ENCODE assay signal across 9 cellular contexts in the genomic region with DNA sequence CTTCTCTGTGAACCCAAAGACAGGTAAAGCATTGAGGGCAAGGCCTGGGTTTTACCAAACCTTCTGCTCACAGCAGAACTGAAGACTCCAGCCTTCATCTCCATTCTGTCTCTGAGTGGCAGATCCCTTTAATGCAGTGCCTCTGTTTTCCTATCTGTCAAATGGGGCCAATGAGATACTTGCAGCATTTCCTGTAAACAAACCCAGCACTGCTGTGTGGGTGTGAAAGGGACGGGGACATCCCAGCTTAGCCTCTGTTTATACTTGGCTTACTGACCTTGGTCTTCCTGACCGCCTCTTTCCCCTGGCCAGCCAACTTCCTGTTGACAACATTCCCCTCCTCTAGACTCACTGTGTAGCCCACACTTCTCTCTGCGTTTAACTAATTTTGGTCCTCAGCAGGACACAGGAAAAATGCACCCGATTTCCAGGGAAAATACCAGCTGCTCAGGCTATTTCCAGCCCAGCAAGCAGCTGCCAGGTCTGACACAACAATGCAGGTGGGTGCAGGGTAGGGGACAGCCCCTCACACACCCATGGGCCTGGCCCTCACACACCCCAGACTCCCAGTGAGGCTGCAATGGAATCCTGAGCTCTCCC.
A peak's percentile ranks its signal among the peaks of the same experiment; 100 is the strongest.
DNase-seq lines count a peak whose midpoint lies in the region; ATAC-seq and TF ChIP-seq lines count a peak whose summit lies in the region.
"Had no signal": no experiment of that assay in that cellular context is flagged by ENCODE, and none has a peak within 500 bp of the region (broad histone marks: within the 10 kb centered on the region; RNA-seq: fewer than 3 reads in every experiment).

No MANE protein-coding gene starts in this region.

- H3K9me3 Mint-ChIP-seq in CD4-positive, CD25-positive, alpha-beta regulatory T cell, result peaks cover 0 to 2% (median 0%) of the 10 kb centered on the region in 7 donors

- TF ChIP-seq POLR2A in Peyer's patch (IDR thresholded peaks at IDR 0.05), result no peak

- no TSS peak for BruUV-seq in PC-3 (replicated peaks; lab: Mats Ljungman, UMichigan)

- H3K27ac Mint-ChIP-seq in CD4-positive, CD25-positive, alpha-beta regulatory T cell, result peak overlapping the region; percentile 75 to 92 (median 80)

- no peaks in the 10 kb centered on the region for H3K36me3 Mint-ChIP-seq in CD4-positive, CD25-positive, alpha-beta regulatory T cell

- no peak overlapping the region for H2AFZ ChIP-seq in PC-3 (ENCODE audit: low read length)

- no peak overlapping the region for H3K4me3 Mint-ChIP-seq in CD4-positive, CD25-positive, alpha-beta regulatory T cell

- H3K9ac ChIP-seq in PC-3 (ENCODE audit: low read length), result no peak overlapping the region

- H3K27me3 Mint-ChIP-seq in CD4-positive, CD25-positive, alpha-beta regulatory T cell, result no peaks in the 10 kb centered on the region

- peaks cover 5% of the 10 kb centered on the region for H3K4me1 ChIP-seq in CD4-positive, CD25-positive, alpha-beta regulatory T cell (ENCODE audit: control insufficient read depth, insufficient read depth, low read length, poor library complexity, severe bottlenecking)
- peaks cover 0 to 24% (median 16%) of the 10 kb centered on the region in 4 donors for H3K4me1 ChIP-seq in Peyer's patch
- H3K4me1 ChIP-seq in esophagus (ENCODE audit: control insufficient read depth in 2 of 2, insufficient read depth in 2 of 2, low read length in 1 of 2), result peaks cover 0 to 6% of the 10 kb centered on the region in 2 donors
- peaks cover 14% of the 10 kb centered on the region in 2 experiments for H3K4me1 ChIP-seq in neutrophil (ENCODE audit: control insufficient read depth in 1 of 2, insufficient read depth in 1 of 2, low read depth in 1 of 2, low read length in 1 of 2)
- H3K4me1 ChIP-seq in PC-3 (ENCODE audit: insufficient read depth, low read length), result no peaks in the 10 kb centered on the region

- intact Hi-C loops in PC-3 (cut with micrococcal nuclease), result no loop called here

- no peak overlapping the region for H3K4me2 ChIP-seq in PC-3 (ENCODE audit: low read length)

- WGBS in esophagus, 2 donors, result 42 to 45% methylated on average over 4 of the region's 4 CpGs

- TF ChIP-seq CTCF in Peyer's patch (IDR thresholded peaks at IDR 0.05), result no peak
- TF ChIP-seq CTCF in neutrophil (IDR thresholded peaks at IDR 0.05), result no peak
- TF ChIP-seq CTCF in PC-3 (conservative IDR thresholded peaks at IDR 0.05; ENCODE audit: low read depth, low read length), result no peak

- CTCF ChIA-PET in PC-3 (lab: Charles Lee), result no interaction called here

- POLR2A ChIA-PET in PC-3 (lab: Charles Lee; ENCODE audit: unreplicated experiment), result no interaction called here

- no peaks in the 10 kb centered on the region for H3K79me2 ChIP-seq in PC-3 (ENCODE audit: low read length)

- no peaks in the 10 kb centered on the region for H3F3A ChIP-seq in PC-3 (ENCODE audit: low read length, unreplicated experiment)

- H3K27ac ChIP-seq in CD4-positive, CD25-positive, alpha-beta regulatory T cell (ENCODE audit: insufficient read depth, low read length, poor library complexity, severe bottlenecking), result no peak overlapping the region
- H3K27ac ChIP-seq in Peyer's patch, result peak overlapping the region; percentile 11 to 85 (median 70)
- peak overlapping the region; percentile 5 to 45 for H3K27ac ChIP-seq in esophagus (ENCODE audit: low read depth in 2 of 2, low read length in 1 of 2)
- H3K27ac ChIP-seq in neutrophil, result peak overlapping the region; percentile 80
- H3K27ac ChIP-seq in PC-3 (ENCODE audit: low read length), result no peak overlapping the region
- H3K27ac ChIP-seq: cardiac muscle cell had no signal

- H3K36me3 ChIP-seq in CD4-positive, CD25-positive, alpha-beta regulatory T cell (ENCODE audit: control insufficient read depth, insufficient read depth, low read length), result no peaks in the 10 kb centered on the region
- no peaks in the 10 kb centered on the region for H3K36me3 ChIP-seq in Peyer's patch
- no peaks in the 10 kb centered on the region for H3K36me3 ChIP-seq in esophagus (ENCODE audit: control insufficient read depth in 2 of 2, insufficient read depth in 2 of 2, low read length in 1 of 2)
- peaks cover 57% of the 10 kb centered on the region for H3K36me3 ChIP-seq in neutrophil
- no peaks in the 10 kb centered on the region for H3K36me3 ChIP-seq in PC-3 (ENCODE audit: low read depth, low read length)
- H3K36me3 ChIP-seq: cardiac muscle cell had no signal

- no peaks in the 10 kb centered on the region for H3K9me2 ChIP-seq in PC-3 (replicated peaks; ENCODE audit: low read length)

- H3K4me3 ChIP-seq in CD4-positive, CD25-positive, alpha-beta regulatory T cell (ENCODE audit: low read depth, low read length), result no peak overlapping the region
- H3K4me3 ChIP-seq in Peyer's patch (no peak overlapping the region), esophagus (ENCODE audit: low read depth in 1 of 2, low read length in 2 of 2) (no peak overlapping the region), neutrophil (ENCODE audit: low read depth in 1 of 2, low read length in 1 of 2) (no peak overlapping the region), PC-3 (ENCODE audit: low read length) (no peak overlapping the region)
- H3K4me3 ChIP-seq: cardiac muscle cell had no signal

- H3K4me1 Mint-ChIP-seq in CD4-positive, CD25-positive, alpha-beta regulatory T cell, result peaks cover 9 to 26% (median 15%) of the 10 kb centered on the region in 4 donors

- no peaks in the 10 kb centered on the region for H3K27me3 ChIP-seq in CD4-positive, CD25-positive, alpha-beta regulatory T cell (ENCODE audit: control insufficient read depth, insufficient read depth, low read length)
- no peaks in the 10 kb centered on the region for H3K27me3 ChIP-seq in Peyer's patch
- H3K27me3 ChIP-seq in esophagus (ENCODE audit: control insufficient read depth in 1 of 2, insufficient read depth in 2 of 2, low read length in 2 of 2), result no peaks in the 10 kb centered on the region
- H3K27me3 ChIP-seq in neutrophil, result no peaks in the 10 kb centered on the region
- H3K27me3 ChIP-seq in PC-3 (ENCODE audit: low read length), result no peaks in the 10 kb centered on the region
- H3K27me3 ChIP-seq: cardiac muscle cell had no signal

- no peaks in the 10 kb centered on the region for H4K20me1 ChIP-seq in PC-3 (ENCODE audit: low read length)

- ATAC-seq in CD4-positive, CD25-positive, alpha-beta regulatory T cell (ENCODE audit: low read depth in 2 of 2), result no peak
- ATAC-seq in PC-3, result no peak
- no peak for ATAC-seq in HG02642 (IDR thresholded peaks at IDR 0.05; ENCODE audit: poor library complexity, unreplicated experiment)

- no peaks in the 10 kb centered on the region for H3K9me3 ChIP-seq in CD4-positive, CD25-positive, alpha-beta regulatory T cell (ENCODE audit: control insufficient read depth in 2 of 2, low read length in 2 of 2)
- H3K9me3 ChIP-seq in Peyer's patch (no peaks in the 10 kb centered on the region), esophagus (ENCODE audit: control insufficient read depth in 2 of 2, insufficient read depth in 1 of 2, low read depth in 1 of 2, low read length in 1 of 2) (no peaks in the 10 kb centered on the region), neutrophil (no peaks in the 10 kb centered on the region), PC-3 (ENCODE audit: low read length) (no peaks in the 10 kb centered on the region)

- DNase-seq in CD4-positive, CD25-positive, alpha-beta regulatory T cell, result no peak
- DNase-seq in Peyer's patch (peak in 2 of 3 donors; percentile 53 to 79), PC-3 (no peak), RPMI8226 (no peak), DMS79 (lab: John Stamatoyannopoulos, UW) (no peak)

Comparison
In these comparisons a context has a peak if more than half of its experiments do, and no peak if none do; other contexts are left out.
1. DNase-seq: peak in Peyer's patch (2 of 3); none in CD4-positive, CD25-positive, alpha-beta regulatory T cell (0 of 3), PC-3 (single experiment), RPMI8226 (single experiment) and DMS79 (single experiment).
2. H3K27ac ChIP-seq: peak in Peyer's patch (4 of 4), esophagus (2 of 2) and neutrophil (single experiment); none in CD4-positive, CD25-positive, alpha-beta regulatory T cell (single experiment) and PC-3 (single experiment).